Comparison of ENCODE assay signal across 13 cellular contexts in the genomic region with DNA sequence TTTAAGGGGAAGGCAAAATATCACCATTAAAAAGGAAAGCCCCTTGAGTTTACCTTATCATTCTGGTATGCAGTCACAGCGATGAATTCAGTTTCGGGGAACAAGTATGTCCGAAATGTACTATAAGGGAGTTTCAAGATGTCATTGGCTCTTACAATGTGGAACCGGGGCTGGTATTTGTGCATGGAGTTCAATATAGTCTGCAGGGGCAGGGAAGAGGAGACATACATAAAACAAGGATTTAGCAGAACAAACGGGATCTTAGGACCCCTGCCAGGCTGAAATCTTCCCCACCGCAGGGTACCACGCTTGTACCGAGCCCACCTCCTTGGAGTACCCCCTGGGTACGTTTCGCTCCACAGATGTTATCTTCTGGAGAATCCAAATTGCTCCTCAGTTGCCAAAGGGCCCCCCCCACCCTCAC. TPM values are rescaled to one million over a fixed set of nuclear protein-coding genes. Genes with fewer than 3 reads are reported as not detected.
DNase-seq lines count a peak whose midpoint lies in the region; ATAC-seq and TF ChIP-seq lines count a peak whose summit lies in the region.
"Had no signal": no experiment of that assay in that cellular context is flagged by ENCODE, and none has a peak within 500 bp of the region (broad histone marks: within the 10 kb centered on the region; RNA-seq: fewer than 3 reads in every experiment).

No MANE protein-coding gene starts in this region.

- DNase-seq in HFF-Myc (ENCODE audit: extremely low read depth, low read depth): no peak
- DNase-seq in MCF 10A (ENCODE audit: unreplicated experiment): no peak
- no peak for DNase-seq in stomach
- no peak for DNase-seq in activated T-cell treated with anti-CD3 and anti-CD28 coated beads, Interleukin-2, amount 50 U/mL, for 24 hours
- no peak for DNase-seq in activated naive CD4-positive, alpha-beta T cell treated with anti-CD3 and anti-CD28 coated beads, Interleukin-2, amount 50 U/mL, for 72 hours (ENCODE audit: low spot score in 2 of 2)
- no peak for DNase-seq in activated T-cell treated with anti-CD3 and anti-CD28 coated beads, Interleukin-2, amount 50 U/mL, for 48 hours
- DNase-seq: activated CD8-positive, alpha-beta memory T cell treated with anti-CD3 and anti-CD28 coated beads for 24 hours; activated naive CD8-positive, alpha-beta T cell treated with anti-CD3 and anti-CD28 coated beads for 36 hours; naive B cell; NCI-H2227 treated with DMSO at 0.1 percent for 48 hours had no signal

- no TSS peak for BruUV-seq in MCF 10A (replicated peaks; lab: Mats Ljungman, UMichigan)

- H3K9me3 Mint-ChIP-seq in MCF 10A (ENCODE audit: unreplicated experiment): no peaks in the 10 kb centered on the region
- peaks cover 3% of the 10 kb centered on the region for H3K9me3 Mint-ChIP-seq in activated T-cell treated with anti-CD3 and anti-CD28 coated beads, Interleukin-2, amount 50 U/mL, for 24 hours
- H3K9me3 Mint-ChIP-seq in activated naive CD4-positive, alpha-beta T cell treated with anti-CD3 and anti-CD28 coated beads, Interleukin-2, amount 50 U/mL, for 72 hours: peaks cover 4 to 9% of the 10 kb centered on the region in 2 donors
- H3K9me3 Mint-ChIP-seq: T-helper 2 cell treated with Interferon-gamma antibody and Interleukin-4, amounts not matched to agents 5 μg/mL and 100 μg/mL, for 36 hours had no signal

- peaks cover 0 to 16% (median 3%) of the 10 kb centered on the region in 4 donors for H3K4me1 ChIP-seq in liver (ENCODE audit: control insufficient read depth in 4 of 4, insufficient read depth in 4 of 4, low read length in 3 of 4)
- peaks cover under 1 to 24% (median 16%) of the 10 kb centered on the region in 4 donors for H3K4me1 ChIP-seq in stomach

- intact Hi-C loops in MCF 10A (cut with micrococcal nuclease): no loop called here
- intact Hi-C loops in stomach (cut with DNase I; ENCODE audit: low total_unique reads): loop anchor here (10.0 kb wide), 1 partner anchor 945 kb away; no protein-coding TSS in a partner anchor

- POLR2A ChIA-PET in MCF 10A (lab: Yijun Ruan, JAX): interaction anchor here (0.6 kb wide), 1 partner anchor 185 kb away, joined by 4 read pairs; no protein-coding TSS in a partner anchor

- H3K27ac Mint-ChIP-seq in MCF 10A (ENCODE audit: low read depth, unreplicated experiment): peak overlapping the region; percentile 48
- H3K27ac Mint-ChIP-seq in activated T-cell treated with anti-CD3 and anti-CD28 coated beads, Interleukin-2, amount 50 U/mL, for 24 hours: no peak overlapping the region
- no peak overlapping the region for H3K27ac Mint-ChIP-seq in activated naive CD4-positive, alpha-beta T cell treated with anti-CD3 and anti-CD28 coated beads, Interleukin-2, amount 50 U/mL, for 72 hours
- H3K27ac Mint-ChIP-seq: activated naive CD8-positive, alpha-beta T cell treated with anti-CD3 and anti-CD28 coated beads for 36 hours; naive B cell; T-helper 2 cell treated with Interferon-gamma antibody and Interleukin-4, amounts not matched to agents 5 μg/mL and 100 μg/mL, for 36 hours had no signal

- H3K27me3 ChIP-seq in liver (ENCODE audit: control insufficient read depth in 4 of 4, insufficient read depth in 4 of 4, low read length in 3 of 4) (no peaks in the 10 kb centered on the region), stomach (peaks cover 0 to 95% (median 14%) of the 10 kb centered on the region in 3 donors)

- TF ChIP-seq POLR2A in stomach (IDR thresholded peaks at IDR 0.05): no peak

- H3K27ac ChIP-seq in liver (ENCODE audit: low read depth in 1 of 2, low read length in 2 of 2): peak overlapping the region; percentile 21 to 93
- H3K27ac ChIP-seq in stomach: peak overlapping the region in 1 of 5 donors; percentile 87

- no peak for TF ChIP-seq EP300 in stomach (IDR thresholded peaks at IDR 0.05)

- H3K36me3 ChIP-seq in liver (ENCODE audit: control insufficient read depth in 4 of 4, insufficient read depth in 3 of 4, low read depth in 1 of 4, low read length in 3 of 4) (peaks cover 1 to 23% (median 9%) of the 10 kb centered on the region in 4 donors), stomach (peaks cover 0 to 11% (median 6%) of the 10 kb centered on the region in 4 donors)

- H3K4me3 ChIP-seq in HFF-Myc (replicated peaks; ENCODE audit: low read depth, low read length): peak overlapping the region; percentile 73
- peak overlapping the region in 1 of 3 donors; percentile 79 for H3K4me3 ChIP-seq in liver (ENCODE audit: low read depth in 1 of 3, low read length in 3 of 3)
- H3K4me3 ChIP-seq in stomach: peak overlapping the region; percentile 3 to 58 (median 48)

- H3K4me3 Mint-ChIP-seq in MCF 10A (ENCODE audit: unreplicated experiment): peak overlapping the region; percentile 13
- H3K4me3 Mint-ChIP-seq in activated T-cell treated with anti-CD3 and anti-CD28 coated beads, Interleukin-2, amount 50 U/mL, for 24 hours: no peak overlapping the region
- H3K4me3 Mint-ChIP-seq: activated naive CD8-positive, alpha-beta T cell treated with anti-CD3 and anti-CD28 coated beads for 36 hours; naive B cell; T-helper 2 cell treated with Interferon-gamma antibody and Interleukin-4, amounts not matched to agents 5 μg/mL and 100 μg/mL, for 36 hours had no signal

- no peaks in the 10 kb centered on the region for H3K27me3 Mint-ChIP-seq in MCF 10A (ENCODE audit: insufficient read depth, unreplicated experiment)
- peaks cover 98% of the 10 kb centered on the region for H3K27me3 Mint-ChIP-seq in activated T-cell treated with anti-CD3 and anti-CD28 coated beads, Interleukin-2, amount 50 U/mL, for 24 hours

- no peak for TF ChIP-seq RAD21 in liver (IDR thresholded peaks at IDR 0.05)

- H3K36me3 Mint-ChIP-seq in MCF 10A (ENCODE audit: insufficient read depth, unreplicated experiment): peaks cover 28% of the 10 kb centered on the region
- no peaks in the 10 kb centered on the region for H3K36me3 Mint-ChIP-seq in activated T-cell treated with anti-CD3 and anti-CD28 coated beads, Interleukin-2, amount 50 U/mL, for 24 hours (ENCODE audit: low read depth)
- H3K36me3 Mint-ChIP-seq in activated naive CD4-positive, alpha-beta T cell treated with anti-CD3 and anti-CD28 coated beads, Interleukin-2, amount 50 U/mL, for 72 hours: peaks cover 39 to 44% of the 10 kb centered on the region in 2 donors

- CTCF ChIA-PET in MCF 10A (lab: Yijun Ruan, JAX): interaction anchor here (0.5 kb wide), 1 partner anchor 521 kb away, joined by 3 read pairs; no protein-coding TSS in a partner anchor

- no peaks in the 10 kb centered on the region for H3K9me3 ChIP-seq in liver (ENCODE audit: control insufficient read depth in 4 of 4, low read length in 3 of 4)
- H3K9me3 ChIP-seq in stomach: no peaks in the 10 kb centered on the region

- H3K9ac ChIP-seq in liver (ENCODE audit: low read depth in 1 of 2, low read length in 2 of 2): no peak overlapping the region

- H3K4me1 Mint-ChIP-seq in MCF 10A (ENCODE audit: insufficient read depth, unreplicated experiment): peaks cover 12% of the 10 kb centered on the region
- peaks cover 23% of the 10 kb centered on the region for H3K4me1 Mint-ChIP-seq in activated T-cell treated with anti-CD3 and anti-CD28 coated beads, Interleukin-2, amount 50 U/mL, for 24 hours (ENCODE audit: low read depth)

- ATAC-seq in activated naive CD4-positive, alpha-beta T cell treated with anti-CD3 and anti-CD28 coated beads, Interleukin-2, amount 50 U/mL, for 72 hours: no peak
- ATAC-seq in GM21390 (IDR thresholded peaks at IDR 0.05; ENCODE audit: unreplicated experiment): no peak

- 83% methylated on average over 10 of the region's 10 CpGs for WGBS in liver
- 51 to 64% (median 58%) methylated on average over 10 of the region's 10 CpGs for WGBS in stomach, 5 donors

- TF ChIP-seq CTCF in HFF-Myc (IDR thresholded peaks at IDR 0.05; ENCODE audit: low read depth, low read length, missing control alignments): no peak
- TF ChIP-seq CTCF in MCF 10A (IDR thresholded peaks at IDR 0.05; ENCODE audit: unreplicated experiment): no peak
- no peak for TF ChIP-seq CTCF in liver (IDR thresholded peaks at IDR 0.05; ENCODE audit: low read depth, low read length, missing input control)
- TF ChIP-seq CTCF in stomach (IDR thresholded peaks at IDR 0.05): no peak

TF ChIP-seq in liver, 16 proteins besides CTCF, POLR2A, EP300 and RAD21:
- no peak for TF ChIP-seq TAF1 (conservative IDR thresholded peaks at IDR 0.05)
- TF ChIP-seq FOXA2 (IDR thresholded peaks at IDR 0.05): no peak
- TF ChIP-seq, protein P1, sequence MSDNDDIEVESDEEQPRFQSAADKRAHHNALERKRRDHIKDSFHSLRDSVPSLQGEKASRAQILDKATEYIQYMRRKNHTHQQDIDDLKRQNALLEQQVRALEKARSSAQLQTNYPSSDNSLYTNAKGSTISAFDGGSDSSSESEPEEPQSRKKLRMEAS (IDR thresholded peaks at IDR 0.05): no peak
- TF ChIP-seq RXRA (IDR thresholded peaks at IDR 0.05): no peak
- TF ChIP-seq HNF4A (conservative IDR thresholded peaks at IDR 0.05): no peak
- no peak for TF ChIP-seq GABPA (IDR thresholded peaks at IDR 0.05 in 1 of 2, conservative IDR thresholded peaks at IDR 0.05 in 1 of 2)
- TF ChIP-seq, protein P2, sequence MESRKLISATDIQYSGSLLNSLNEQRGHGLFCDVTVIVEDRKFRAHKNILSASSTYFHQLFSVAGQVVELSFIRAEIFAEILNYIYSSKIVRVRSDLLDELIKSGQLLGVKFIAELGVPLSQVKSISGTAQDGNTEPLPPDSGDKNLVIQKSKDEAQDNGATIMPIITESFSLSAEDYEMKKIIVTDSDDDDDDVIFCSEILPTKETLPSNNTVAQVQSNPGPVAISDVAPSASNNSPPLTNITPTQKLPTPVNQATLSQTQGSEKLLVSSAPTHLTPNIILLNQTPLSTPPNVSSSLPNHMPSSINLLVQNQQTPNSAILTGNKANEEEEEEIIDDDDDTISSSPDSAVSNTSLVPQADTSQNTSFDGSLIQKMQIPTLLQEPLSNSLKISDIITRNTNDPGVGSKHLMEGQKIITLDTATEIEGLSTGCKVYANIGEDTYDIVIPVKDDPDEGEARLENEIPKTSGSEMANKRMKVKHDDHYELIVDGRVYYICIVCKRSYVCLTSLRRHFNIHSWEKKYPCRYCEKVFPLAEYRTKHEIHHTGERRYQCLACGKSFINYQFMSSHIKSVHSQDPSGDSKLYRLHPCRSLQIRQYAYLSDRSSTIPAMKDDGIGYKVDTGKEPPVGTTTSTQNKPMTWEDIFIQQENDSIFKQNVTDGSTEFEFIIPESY (IDR thresholded peaks at IDR 0.05): no peak
- TF ChIP-seq HNF4G (IDR thresholded peaks at IDR 0.05): no peak
- no peak for TF ChIP-seq SP1 (IDR thresholded peaks at IDR 0.05)
- TF ChIP-seq EGR1 (IDR thresholded peaks at IDR 0.05; ENCODE audit: low read depth in 2 of 2): no peak

RNA-seq across cellular contexts. Expression of a gene that starts 4.5 kb away (rescaled TPM):
- total RNA-seq in MCF 10A (2022) (6.6 and 8.0 TPM in 2 replicates), liver (10 to 100 TPM in 1 of 2 donors, 1 to 10 TPM in 1; 5.8 to 23.0 TPM), stomach (10 to 100 TPM in 2 of 5 donors, 1 to 10 TPM in 2, not detected in 1; 5.7 to 12.7 (median 10.3) TPM)
- polyA plus RNA-seq in liver (10 to 100 TPM; 12.2 to 26.8 TPM), stomach (1 to 10 TPM; 2.5 to 4.9 (median 3.5) TPM)
- total RNA-seq in activated naive CD4-positive, alpha-beta T cell treated with anti-CD3 and anti-CD28 coated beads, Interleukin-2, amount 50 U/mL, for 72 hours: not detected
- total RNA-seq: activated naive CD8-positive, alpha-beta T cell treated with anti-CD3 and anti-CD28 coated beads for 36 hours had no signal
